ENCODE assay signal across 8 cellular contexts in genomic region chr11:71251761-71252433, GRCh38. TPM values are rescaled to one million over a fixed set of nuclear protein-coding genes. Genes with fewer than 3 reads are reported as not detected.
DNase-seq lines count a peak whose midpoint lies in the region; ATAC-seq and TF ChIP-seq lines count a peak whose summit lies in the region.

No MANE protein-coding gene starts in this region.

- no peaks in the 10 kb centered on the region for H3K36me3 ChIP-seq in ectodermal cell (ENCODE audit: control insufficient read depth, insufficient read depth, low read length)
- H3K36me3 ChIP-seq in muscle layer of colon (ENCODE audit: insufficient read depth, low read length): no peaks in the 10 kb centered on the region

- no peak overlapping the region for H3K9ac ChIP-seq in muscle layer of colon (ENCODE audit: low read length)

- H3K4me3 ChIP-seq in ectodermal cell (ENCODE audit: insufficient read depth, low read depth, low read length) (peak overlapping the region; percentile 61), muscle layer of colon (ENCODE audit: low read depth in 1 of 2, low read length in 2 of 2) (peak overlapping the region; percentile 27 to 52)

- DNase-seq in DMS79 (lab: John Stamatoyannopoulos, UW) (peak; percentile 31), NCI-H2196 (lab: John Stamatoyannopoulos, UW; ENCODE audit: unreplicated experiment) (no peak), medulla oblongata (ENCODE audit: extremely low spot score) (no peak)
- DNase-seq in activated CD8-positive, alpha-beta memory T cell treated with anti-CD3 and anti-CD28 coated beads for 24 hours: no peak

- 0% methylated on average over 74 of the region's 74 CpGs for WGBS in ectodermal cell, 2 experiments

- peaks cover 71% of the 10 kb centered on the region for H3K27me3 ChIP-seq in ectodermal cell (ENCODE audit: control insufficient read depth, insufficient read depth, low read length, poor library complexity, severe bottlenecking)
- H3K27me3 ChIP-seq in muscle layer of colon (ENCODE audit: control insufficient read depth in 1 of 2, insufficient read depth in 2 of 2, low read length in 2 of 2): peaks cover 20 to 41% of the 10 kb centered on the region in 2 donors

- TF ChIP-seq RAD21 in Ishikawa (IDR thresholded peaks at IDR 0.05; ENCODE audit: low read depth): peak; percentile 5; the same call in 1 of the 2 replicates

- H3K4me1 ChIP-seq in ectodermal cell (ENCODE audit: control insufficient read depth, insufficient read depth, low read length): peaks cover 23% of the 10 kb centered on the region
- H3K4me1 ChIP-seq in muscle layer of colon (ENCODE audit: insufficient read depth, low read length): peaks cover 5% of the 10 kb centered on the region

- TF ChIP-seq EP300 in Ishikawa (IDR thresholded peaks at IDR 0.05; ENCODE audit: borderline replicate concordance): no peak

- H3K27ac ChIP-seq in ectodermal cell (ENCODE audit: insufficient read depth, low read depth, low read length, poor library complexity, severe bottlenecking) (no peak overlapping the region), muscle layer of colon (ENCODE audit: low read depth, low read length) (no peak overlapping the region)

- no peaks in the 10 kb centered on the region for H3K9me3 ChIP-seq in ectodermal cell (ENCODE audit: control insufficient read depth, low read length)
- H3K9me3 ChIP-seq in muscle layer of colon (ENCODE audit: low read length): no peaks in the 10 kb centered on the region

- no peak for ATAC-seq in HG03460 (IDR thresholded peaks at IDR 0.05; ENCODE audit: unreplicated experiment)

TF ChIP-seq in Ishikawa, 13 proteins besides CTCF, POLR2A, EP300 and RAD21:
- TF ChIP-seq MAX (IDR thresholded peaks at IDR 0.05) (0 out of 2 replicates have a peak, but pooled peaks have one; percentile 22), REST (IDR thresholded peaks at IDR 0.05; ENCODE audit: low read depth) (no peak)

RNA-seq across cellular contexts. Expression of gene SHANK2, which starts 0.5 kb away (rescaled TPM):
- polyA plus RNA-seq in ectodermal cell (2013, experiment 1 of 4): 6.8 TPM
- 5.9 TPM for polyA plus RNA-seq in ectodermal cell (2013, experiment 2 of 4)
- 5.6 TPM for polyA plus RNA-seq in ectodermal cell (2013, experiment 3 of 4)
- 6.2 TPM for polyA plus RNA-seq in ectodermal cell (2013, experiment 4 of 4)
